ENCODE assay signal across 7 cellular contexts in the genomic region with DNA sequence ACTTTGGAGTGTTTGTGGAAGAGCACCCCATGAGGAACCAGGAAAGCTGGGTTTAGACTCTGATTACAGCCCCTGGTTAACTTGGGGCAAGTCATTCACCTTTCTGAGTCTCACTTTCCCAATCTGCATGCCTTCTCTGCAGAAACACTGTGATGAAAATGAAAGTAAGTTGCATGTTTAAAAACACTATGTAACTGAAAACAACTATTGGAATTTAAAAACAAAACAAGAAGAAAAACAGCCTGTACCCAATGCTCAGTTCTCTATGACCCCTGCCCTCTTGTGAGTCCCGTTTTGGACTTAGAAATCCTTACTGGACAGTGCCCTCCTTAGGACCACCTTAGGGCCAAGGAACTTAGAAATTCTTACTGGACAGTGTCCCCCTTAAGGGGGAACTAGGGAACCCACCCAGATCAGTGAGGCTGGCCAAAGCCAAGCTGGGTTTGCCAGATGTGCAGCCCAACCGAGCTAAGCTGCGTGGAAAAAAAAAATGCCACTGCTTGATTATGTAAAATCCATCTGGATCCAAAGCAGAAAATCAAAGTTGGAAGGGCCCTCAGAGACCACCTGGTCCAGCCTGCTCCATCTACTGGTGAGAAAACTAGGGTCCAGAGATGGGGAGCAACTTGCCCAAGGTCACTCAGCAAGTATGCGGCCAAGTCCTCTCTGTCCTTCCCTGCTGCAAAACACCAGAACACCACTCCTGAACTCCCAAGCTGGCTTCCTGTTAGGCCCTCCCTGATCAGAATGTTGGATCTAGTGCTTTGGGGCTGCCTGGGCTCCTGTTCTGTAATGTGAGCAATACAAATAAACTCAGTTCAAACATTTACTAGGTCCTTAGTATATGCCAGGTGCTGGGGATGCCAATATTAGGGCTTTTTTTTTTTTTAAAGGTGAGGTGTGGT.
DNase-seq lines count a peak whose midpoint lies in the region; ATAC-seq lines count a peak whose summit lies in the region.

No MANE protein-coding gene starts in this region.

- peaks cover 15% of the 10 kb centered on the region for H3K36me3 Mint-ChIP-seq in activated T-helper 17 cell treated with anti-CD3 and anti-CD28 coated beads, Interleukin-2, amount 50 U/mL, for 72 hours (ENCODE audit: low read depth)

- H3K27me3 Mint-ChIP-seq in activated T-helper 17 cell treated with anti-CD3 and anti-CD28 coated beads, Interleukin-2, amount 50 U/mL, for 72 hours, result no peaks in the 10 kb centered on the region

- H3K27me3 ChIP-seq in layer of hippocampus (ENCODE audit: control insufficient read depth, insufficient read depth, low read length), result no peaks in the 10 kb centered on the region

- peak overlapping the region; percentile 91 for H3K27ac Mint-ChIP-seq in activated T-helper 17 cell treated with anti-CD3 and anti-CD28 coated beads, Interleukin-2, amount 50 U/mL, for 72 hours

- H3K4me1 Mint-ChIP-seq in activated T-helper 17 cell treated with anti-CD3 and anti-CD28 coated beads, Interleukin-2, amount 50 U/mL, for 72 hours, result peaks cover 17% of the 10 kb centered on the region

- peak overlapping the region; percentile 42 for H3K4me3 Mint-ChIP-seq in activated T-helper 17 cell treated with anti-CD3 and anti-CD28 coated beads, Interleukin-2, amount 50 U/mL, for 72 hours

- peak; percentile 68 for ATAC-seq in GM21723 (IDR thresholded peaks at IDR 0.05; ENCODE audit: unreplicated experiment)
- ATAC-seq in activated T-helper 17 cell treated with anti-CD3 and anti-CD28 coated beads, Interleukin-2, amount 50 U/mL, for 72 hours (replicated peaks), result peak; percentile 46

- H3K9me3 Mint-ChIP-seq in activated T-helper 17 cell treated with anti-CD3 and anti-CD28 coated beads, Interleukin-2, amount 50 U/mL, for 72 hours, result no peaks in the 10 kb centered on the region

- H3K27ac ChIP-seq in layer of hippocampus (ENCODE audit: low read depth, low read length) (peak overlapping the region; percentile 23), temporal lobe (ENCODE audit: low read depth, low read length) (peak overlapping the region; percentile 63)

- no peak for DNase-seq in NCI-H82 (lab: John Stamatoyannopoulos, UW)
- no peak for DNase-seq in DMS153 treated with DMSO at 0.1 percent for 48 hours (lab: John Stamatoyannopoulos, UW; ENCODE audit: unreplicated experiment)
- DNase-seq in NOMO-1 (lab: John Stamatoyannopoulos, UW; ENCODE audit: unreplicated experiment in 2 of 2), result no peak
